27 cellular contexts compared by ENCODE assay signal in genomic region chr14:71070169-71070568, GRCh38.
A peak's percentile ranks its signal among the peaks of the same experiment; 100 is the strongest.
DNase-seq lines count a peak whose midpoint lies in the region; ATAC-seq, FAIRE-seq and TF ChIP-seq lines count a peak whose summit lies in the region.
"Had no signal": no experiment of that assay in that cellular context is flagged by ENCODE, and none has a peak within 500 bp of the region (broad histone marks: within the 10 kb centered on the region; RNA-seq: fewer than 3 reads in every experiment).

No MANE protein-coding gene starts in this region.

- no peaks in the 10 kb centered on the region for H4K20me1 ChIP-seq in SK-N-SH (ENCODE audit: insufficient read depth)

- TF ChIP-seq EP300 in SK-N-SH (IDR thresholded peaks at IDR 0.05; ENCODE audit: borderline replicate concordance in 1 of 2, low read depth in 1 of 2, low read length in 1 of 2) = 0 out of 4 replicates have a peak, but pooled peaks of 1 of the 2 experiments have one; percentile 18

- no peak overlapping the region for H2AFZ ChIP-seq in SK-N-SH (ENCODE audit: low read depth)
- H2AFZ ChIP-seq: PC-9 had no signal

- TF ChIP-seq RAD21 in SK-N-SH (IDR thresholded peaks at IDR 0.05; ENCODE audit: low read length) = no peak

- no peak for DNase-seq in activated CD4-positive, alpha-beta memory T cell treated with anti-CD3 and anti-CD28 coated beads for 36 hours
- DNase-seq in activated CD4-positive, alpha-beta memory T cell treated with anti-CD3 and anti-CD28 coated beads, Interleukin-2, amount 10 ng/mL, durations not matched to agents 7 days and 5 days = no peak
- DNase-seq in SK-N-SH (no peak), fibroblast of mammary gland (ENCODE audit: low read depth) (peak; percentile 64), urothelium cell line (ENCODE audit: low spot score) (no peak), NCI-H446 treated with DMSO at 0.1 percent for 48 hours (lab: John Stamatoyannopoulos, UW) (no peak)
- no peak for DNase-seq in stimulated activated CD4-positive, alpha-beta T cell treated with anti-CD3 and anti-CD28 coated beads, Interleukin-4, amount 100 ng/mL, for 1 hour
- DNase-seq: activated CD4-positive, alpha-beta T cell treated with anti-CD3 and anti-CD28 coated beads, Interleukin-2, amount 10 ng/mL, durations not matched to agents 7 days and 5 days; activated CD8-positive, alpha-beta memory T cell treated with anti-CD3 and anti-CD28 coated beads, Interleukin-2, amount 50 U/mL, for 48 hours; activated gamma-delta T cell treated with Interleukin-2 at 50 U/mL for 16 hours; Caco-2; central memory CD4-positive, alpha-beta T cell; esophagus squamous epithelium; heart right ventricle; left ventricle myocardium superior; mucosa of descending colon; NCI-H187 treated with DMSO at 0.1 percent for 48 hours; NCI-H2227 treated with DMSO at 0.1 percent for 48 hours; PC-9; T-helper 2 cell; trophoblast cell had no signal

- CTCF ChIA-PET in activated CD4-positive, alpha-beta memory T cell treated with anti-CD3 and anti-CD28 coated beads for 36 hours (lab: Charles Lee) = no interaction called here
- CTCF ChIA-PET in activated CD4-positive, alpha-beta memory T cell treated with anti-CD3 and anti-CD28 coated beads, Interleukin-2, amount 10 ng/mL, durations not matched to agents 7 days and 5 days (lab: Charles Lee) = no interaction called here
- CTCF ChIA-PET in SK-N-SH (lab: Yijun Ruan, JAX) = interaction anchor here (1.0 to 1.5 kb wide), 2 partner anchors 20 to 683 kb away, joined by 3 read pairs; no protein-coding TSS in a partner anchor

- H3K9me2 ChIP-seq in SK-N-SH = no peaks in the 10 kb centered on the region

- H3K36me3 ChIP-seq in SK-N-SH (replicated peaks in 1 of 2; ENCODE audit: control insufficient read depth in 1 of 2, insufficient read depth in 2 of 2, low read length in 1 of 2) = peaks cover 31 to 70% of the 10 kb centered on the region in 2 experiments

- H3K9me3 ChIP-seq in SK-N-SH = no peaks in the 10 kb centered on the region
- H3K9me3 ChIP-seq: Caco-2, esophagus squamous epithelium, mucosa of descending colon, SJSA1 had no signal

- WGBS in SK-N-SH (ENCODE audit: low lambda C conversion rate) = 75% methylated on average over 1 of the region's 1 CpG

- no peaks in the 10 kb centered on the region; the same call in 1 of the 2 replicates for H3K79me2 ChIP-seq in SK-N-SH (ENCODE audit: insufficient read depth)

- no peaks in the 10 kb centered on the region for H3K27me3 Mint-ChIP-seq in activated CD4-positive, alpha-beta memory T cell treated with anti-CD3 and anti-CD28 coated beads for 36 hours
- H3K27me3 Mint-ChIP-seq in activated CD4-positive, alpha-beta memory T cell treated with anti-CD3 and anti-CD28 coated beads, Interleukin-2, amount 10 ng/mL, durations not matched to agents 7 days and 5 days = no peaks in the 10 kb centered on the region
- H3K27me3 Mint-ChIP-seq: activated CD4-positive, alpha-beta T cell treated with anti-CD3 and anti-CD28 coated beads, Interleukin-2, amount 10 ng/mL, durations not matched to agents 7 days and 5 days; stimulated activated naive CD8-positive, alpha-beta T cell treated with anti-CD3 and anti-CD28 coated beads, Interleukin-15, Interleukin-2, amounts not matched to agents 100 ng/mL and 50 ng/mL, for 24 hours had no signal

- H3K9me3 Mint-ChIP-seq in activated CD4-positive, alpha-beta memory T cell treated with anti-CD3 and anti-CD28 coated beads for 36 hours = peaks cover 6% of the 10 kb centered on the region
- H3K9me3 Mint-ChIP-seq in activated CD4-positive, alpha-beta memory T cell treated with anti-CD3 and anti-CD28 coated beads, Interleukin-2, amount 10 ng/mL, durations not matched to agents 7 days and 5 days = peaks cover 23% of the 10 kb centered on the region

- no peak overlapping the region for H3K27ac ChIP-seq in SK-N-SH (ENCODE audit: low read depth in 2 of 2, low read length in 1 of 2)
- H3K27ac ChIP-seq: 22Rv1, esophagus squamous epithelium, heart right ventricle, PC-9, SJSA1, skin epidermis, VCaP had no signal

- H3K27me3 ChIP-seq in SK-N-SH (ENCODE audit: insufficient read depth) = no peaks in the 10 kb centered on the region
- H3K27me3 ChIP-seq: esophagus squamous epithelium, heart right ventricle, SJSA1 had no signal

- H3K4me2 ChIP-seq in SK-N-SH = no peak overlapping the region
- H3K4me2 ChIP-seq: PC-9 had no signal

- ATAC-seq in GM21526 (IDR thresholded peaks at IDR 0.05; ENCODE audit: low FRiP score, unreplicated experiment) = no peak
- ATAC-seq: heart right ventricle, left ventricle myocardium superior, mucosa of descending colon had no signal

- peaks cover 9% of the 10 kb centered on the region for H3F3A ChIP-seq in SK-N-SH (replicated peaks; ENCODE audit: insufficient read depth)

- peaks cover 20% of the 10 kb centered on the region for H3K4me1 Mint-ChIP-seq in activated CD4-positive, alpha-beta memory T cell treated with anti-CD3 and anti-CD28 coated beads for 36 hours (ENCODE audit: low read depth)
- peaks cover 8% of the 10 kb centered on the region for H3K4me1 Mint-ChIP-seq in activated CD4-positive, alpha-beta memory T cell treated with anti-CD3 and anti-CD28 coated beads, Interleukin-2, amount 10 ng/mL, durations not matched to agents 7 days and 5 days

- H3K4me1 ChIP-seq in SK-N-SH (ENCODE audit: control insufficient read depth in 1 of 2, insufficient read depth in 2 of 2, low read depth in 1 of 2, low read length in 1 of 2) = no peaks in the 10 kb centered on the region
- H3K4me1 ChIP-seq: esophagus squamous epithelium, SJSA1 had no signal

- no peak overlapping the region for H3K4me3 Mint-ChIP-seq in activated CD4-positive, alpha-beta memory T cell treated with anti-CD3 and anti-CD28 coated beads for 36 hours
- no peak overlapping the region for H3K4me3 Mint-ChIP-seq in activated CD4-positive, alpha-beta memory T cell treated with anti-CD3 and anti-CD28 coated beads, Interleukin-2, amount 10 ng/mL, durations not matched to agents 7 days and 5 days
- H3K4me3 Mint-ChIP-seq: activated CD4-positive, alpha-beta T cell treated with anti-CD3 and anti-CD28 coated beads, Interleukin-2, amount 10 ng/mL, durations not matched to agents 7 days and 5 days; stimulated activated naive CD8-positive, alpha-beta T cell treated with anti-CD3 and anti-CD28 coated beads, Interleukin-15, Interleukin-2, amounts not matched to agents 100 ng/mL and 50 ng/mL, for 24 hours had no signal

- TF ChIP-seq CTCF in SK-N-SH (IDR thresholded peaks at IDR 0.05) (no peak), fibroblast of mammary gland (conservative IDR thresholded peaks at IDR 0.05; ENCODE audit: control insufficient read depth, insufficient read depth, low read depth, low read length) (no peak)

- intact Hi-C loops in activated CD4-positive, alpha-beta memory T cell treated with anti-CD3 and anti-CD28 coated beads for 36 hours (cut with micrococcal nuclease) = no loop called here

- H3K9ac ChIP-seq in SK-N-SH = no peak overlapping the region

- POLR2A ChIA-PET in activated CD4-positive, alpha-beta memory T cell treated with anti-CD3 and anti-CD28 coated beads for 36 hours (lab: Charles Lee) = no interaction called here
- POLR2A ChIA-PET in activated CD4-positive, alpha-beta memory T cell treated with anti-CD3 and anti-CD28 coated beads, Interleukin-2, amount 10 ng/mL, durations not matched to agents 7 days and 5 days (lab: Charles Lee) = interaction anchor here (2.3 kb wide), 1 partner anchor 8 kb away, joined by 4 read pairs; no protein-coding TSS in a partner anchor
- POLR2A ChIA-PET in SK-N-SH (lab: Yijun Ruan, JAX) = no interaction called here

- H3K4me3 ChIP-seq in SK-N-SH (ENCODE audit: low read depth in 2 of 2, low read length in 1 of 2) = no peak overlapping the region
- no peak overlapping the region for H3K4me3 ChIP-seq in fibroblast of mammary gland (ENCODE audit: control insufficient read depth, low read depth, low read length)
- H3K4me3 ChIP-seq: esophagus squamous epithelium, heart right ventricle, mucosa of descending colon, PC-9, SJSA1, skin epidermis had no signal

- peak; percentile 90 for FAIRE-seq in urothelium cell line (lab: Jason Lieb, UNC)

- peak overlapping the region; percentile 5 for H3K27ac Mint-ChIP-seq in activated CD4-positive, alpha-beta memory T cell treated with anti-CD3 and anti-CD28 coated beads for 36 hours
- no peak overlapping the region for H3K27ac Mint-ChIP-seq in activated CD4-positive, alpha-beta memory T cell treated with anti-CD3 and anti-CD28 coated beads, Interleukin-2, amount 10 ng/mL, durations not matched to agents 7 days and 5 days
- H3K27ac Mint-ChIP-seq: activated CD4-positive, alpha-beta T cell treated with anti-CD3 and anti-CD28 coated beads, Interleukin-2, amount 10 ng/mL, durations not matched to agents 7 days and 5 days; stimulated activated naive CD8-positive, alpha-beta T cell treated with anti-CD3 and anti-CD28 coated beads, Interleukin-15, Interleukin-2, amounts not matched to agents 100 ng/mL and 50 ng/mL, for 24 hours had no signal

- H3K36me3 Mint-ChIP-seq in activated CD4-positive, alpha-beta memory T cell treated with anti-CD3 and anti-CD28 coated beads for 36 hours = peaks cover 60% of the 10 kb centered on the region
- peaks cover 76% of the 10 kb centered on the region for H3K36me3 Mint-ChIP-seq in activated CD4-positive, alpha-beta memory T cell treated with anti-CD3 and anti-CD28 coated beads, Interleukin-2, amount 10 ng/mL, durations not matched to agents 7 days and 5 days (ENCODE audit: low read depth)

TF ChIP-seq in SK-N-SH, 30 proteins besides CTCF, POLR2A, EP300 and RAD21 (continues in another document):
- TF ChIP-seq REST (IDR thresholded peaks at IDR 0.05; ENCODE audit: low read depth, low read length) = no peak
